In genomic region chr3:58164199-58164879, GRCh38 we compare ENCODE assay signal across 9 cellular contexts. TPM values are rescaled to one million over a fixed set of nuclear protein-coding genes. Genes with fewer than 3 reads are reported as not detected.
DNase-seq lines count a peak whose midpoint lies in the region; ATAC-seq and TF ChIP-seq lines count a peak whose summit lies in the region.
"Had no signal": no experiment of that assay in that cellular context is flagged by ENCODE, and none has a peak within 500 bp of the region (broad histone marks: within the 10 kb centered on the region; RNA-seq: fewer than 3 reads in every experiment).

No MANE protein-coding gene starts in this region.

- ATAC-seq in GM21423 (IDR thresholded peaks at IDR 0.05; ENCODE audit: unreplicated experiment): no peak
- ATAC-seq in GM21825 (IDR thresholded peaks at IDR 0.05; ENCODE audit: unreplicated experiment): no peak

- H3K4me3 ChIP-seq in esophagus squamous epithelium: no peak overlapping the region

- no peaks in the 10 kb centered on the region for H3K9me3 ChIP-seq in esophagus squamous epithelium

- H3K36me3 Mint-ChIP-seq in osteocyte (ENCODE audit: unreplicated experiment): peaks cover 28% of the 10 kb centered on the region

- peaks cover 0 to 88% (median 4%) of the 10 kb centered on the region in 3 donors for H3K36me3 ChIP-seq in esophagus squamous epithelium

- intact Hi-C loops in esophagus squamous epithelium (cut with DNase I): no loop called here

- peak; percentile 17 for DNase-seq in DMS153 treated with DMSO at 0.1 percent for 48 hours (lab: John Stamatoyannopoulos, UW; ENCODE audit: unreplicated experiment)
- DNase-seq in NCI-H510A treated with DMSO at 0.1 percent for 48 hours (lab: John Stamatoyannopoulos, UW): peak; percentile 77
- DNase-seq in esophagus squamous epithelium (lab: John Stamatoyannopoulos, UW): no peak
- no peak for DNase-seq in osteocyte (ENCODE audit: extremely low spot score, unreplicated experiment)
- DNase-seq in activated CD4-positive, CD25-positive, alpha-beta regulatory T cell treated with anti-CD3 and anti-CD28 coated beads, Interleukin-2, amount 50 U/mL, for 72 hours: no peak
- no peak for DNase-seq in NCI-H82 (lab: John Stamatoyannopoulos, UW)
- DNase-seq: NCI-H526 treated with DMSO at 0.1 percent for 48 hours had no signal

- H3K27ac Mint-ChIP-seq in osteocyte (ENCODE audit: unreplicated experiment): peak overlapping the region; percentile 46

- no peak overlapping the region for H3K4me3 Mint-ChIP-seq in osteocyte (ENCODE audit: unreplicated experiment)

- TF ChIP-seq CTCF in esophagus squamous epithelium (IDR thresholded peaks at IDR 0.05) (no peak), osteocyte (IDR thresholded peaks at IDR 0.05) (no peak)

- H3K4me1 Mint-ChIP-seq in osteocyte (ENCODE audit: unreplicated experiment): peaks cover 71% of the 10 kb centered on the region

- no peaks in the 10 kb centered on the region for H3K27me3 Mint-ChIP-seq in osteocyte (ENCODE audit: unreplicated experiment)

- 64 to 79% methylated on average over 7 to 9 of the region's 12 CpGs for WGBS in esophagus squamous epithelium, 2 donors

- H3K4me1 ChIP-seq in esophagus squamous epithelium: peaks cover 0 to 46% (median 15%) of the 10 kb centered on the region in 3 donors

- no peak for TF ChIP-seq POLR2A in esophagus squamous epithelium (IDR thresholded peaks at IDR 0.05)

- no peaks in the 10 kb centered on the region for H3K9me3 Mint-ChIP-seq in osteocyte (ENCODE audit: unreplicated experiment)

- no peaks in the 10 kb centered on the region for H3K27me3 ChIP-seq in esophagus squamous epithelium

- peak overlapping the region in 3 of 4 donors; percentile 63 to 84 (median 66) for H3K27ac ChIP-seq in esophagus squamous epithelium

RNA-seq across cellular contexts. Expression of gene DNASE1L3, which starts 46.4 kb away (rescaled TPM):
- 10 to 100 TPM in 3 of 4 donors, 1 to 10 TPM in 1; 8.3 to 15.3 (median 11.9) TPM for total RNA-seq in esophagus squamous epithelium
- not detected in 2 replicates for total RNA-seq in osteocyte

Comparison
In these comparisons a context has a peak if more than half of its experiments do, and no peak if none do; other contexts are left out.
1. DNase-seq: peak in DMS153 treated with DMSO at 0.1 percent for 48 hours (single experiment) and NCI-H510A treated with DMSO at 0.1 percent for 48 hours (single experiment); none in esophagus squamous epithelium (single experiment), osteocyte (single experiment), activated CD4-positive, CD25-positive, alpha-beta regulatory T cell treated with anti-CD3 and anti-CD28 coated beads, Interleukin-2, amount 50 U/mL, for 72 hours (single experiment) and NCI-H82 (single experiment).